27 cellular contexts compared by ENCODE assay signal in genomic region chr21:23020969-23021368, GRCh38.
"Had no signal": no experiment of that assay in that cellular context is flagged by ENCODE, and none has a peak within 500 bp of the region (broad histone marks: within the 10 kb centered on the region; RNA-seq: fewer than 3 reads in every experiment).

No MANE protein-coding gene starts in this region.

- DNase-seq: colonic mucosa; cortex of kidney; dermis blood vessel endothelial cell; dorsolateral prefrontal cortex; effector CD4-positive, alpha-beta T cell; effector CD8-positive, alpha-beta T cell; effector memory CD4-positive, alpha-beta T cell; effector memory CD8-positive, alpha-beta T cell; endodermal cell; erythroblast; esophagus squamous epithelium; foreskin fibroblast; foreskin keratinocyte; foreskin melanocyte; gastrocnemius medialis; glutamatergic neuron; head of caudate nucleus had no signal

- H3K4me3 ChIP-seq: colonic mucosa, coronary artery, dorsolateral prefrontal cortex, esophagus muscularis mucosa, esophagus squamous epithelium, gastrocnemius medialis, gastroesophageal sphincter, heart left ventricle, heart right ventricle had no signal

- FAIRE-seq: colon, endometrium, endothelial cell of umbilical vein, frontal cortex had no signal

- H3K9me3 ChIP-seq: colonic mucosa, esophagus muscularis mucosa, gastrocnemius medialis, gastroesophageal sphincter, heart left ventricle had no signal

- H3K27me3 ChIP-seq: colonic mucosa, dorsolateral prefrontal cortex, esophagus muscularis mucosa, esophagus squamous epithelium, foreskin keratinocyte, gastrocnemius medialis, gastroesophageal sphincter, heart left ventricle, heart right ventricle had no signal

- H3K36me3 ChIP-seq: colonic mucosa, esophagus muscularis mucosa, esophagus squamous epithelium, gastrocnemius medialis, gastroesophageal sphincter, heart left ventricle, heart right ventricle had no signal

- H3K4me1 ChIP-seq: colonic mucosa, esophagus muscularis mucosa, esophagus squamous epithelium, foreskin keratinocyte, gastrocnemius medialis, gastroesophageal sphincter, heart left ventricle, heart right ventricle had no signal

- H3K27ac ChIP-seq: colonic mucosa, coronary artery, dorsolateral prefrontal cortex, epithelial cell of prostate, esophagus muscularis mucosa, esophagus squamous epithelium, foreskin keratinocyte, gastrocnemius medialis, gastroesophageal sphincter, heart left ventricle, heart right ventricle had no signal
